ENCODE assay signal across 8 cellular contexts in the genomic region with DNA sequence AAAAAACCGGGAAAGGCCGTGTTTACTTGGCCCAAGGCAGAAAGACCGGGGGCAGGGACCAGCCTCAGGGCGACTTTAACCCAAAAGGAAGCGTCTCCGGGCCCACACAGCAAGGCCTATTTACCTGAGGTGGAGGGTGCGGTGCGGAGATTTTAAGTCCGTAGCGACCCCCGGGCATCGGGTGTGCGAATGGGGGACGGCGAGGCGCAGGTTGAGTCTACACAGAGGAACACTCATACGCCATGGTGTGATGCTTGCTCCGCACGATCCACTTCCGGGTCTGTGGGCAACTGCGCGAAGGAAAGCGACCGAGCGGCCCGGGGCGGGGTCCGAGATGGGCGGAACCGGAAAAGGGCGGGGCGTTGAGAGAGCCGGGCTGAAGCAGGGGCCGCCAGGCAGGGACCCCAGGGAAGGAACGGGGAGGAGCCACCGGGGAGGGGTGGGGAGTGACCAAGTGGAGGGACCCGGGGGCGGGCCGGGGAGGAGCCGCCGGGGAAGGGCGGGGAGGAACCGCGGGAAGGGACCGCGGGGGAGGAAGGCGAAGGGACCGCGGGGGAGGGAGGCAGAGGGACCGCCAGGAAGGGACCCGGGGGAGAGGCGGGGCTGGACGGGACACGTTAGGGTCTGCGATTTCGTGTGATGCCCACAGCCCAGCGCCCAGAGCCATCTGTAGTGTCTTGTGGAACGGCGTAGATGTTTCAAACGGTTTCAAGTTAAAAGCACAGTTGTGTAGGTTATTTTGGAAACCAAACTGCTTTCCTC. TPM values are rescaled to one million over a fixed set of nuclear protein-coding genes. Genes with fewer than 3 reads are reported as not detected.
DNase-seq lines count a peak whose midpoint lies in the region; ATAC-seq and TF ChIP-seq lines count a peak whose summit lies in the region.

A gene (minus strand): TSS at position 282 of the 762 bp plus-strand sequence. CDS start 17,146 bp downstream, outside the sequence.

- peak within 1 kb of the TSS; percentile 89 for H3K4me3 ChIP-seq in ACC112 (ENCODE audit: low read depth, low read length)
- peak within 1 kb of the TSS; percentile 86 to 88 for H3K4me3 ChIP-seq in cardiac fibroblast (replicated peaks in 1 of 2; ENCODE audit: low read depth in 2 of 2, low read length in 2 of 2)
- H3K4me3 ChIP-seq in smooth muscle cell = peak within 1 kb of the TSS; percentile 63

- H3K4me1 ChIP-seq in ACC112 (ENCODE audit: control insufficient read depth, insufficient read depth, low read length, unreplicated experiment) = peaks cover 3% of the 10 kb centered on the region
- H3K4me1 ChIP-seq in smooth muscle cell (ENCODE audit: low read depth) = peaks cover 12% of the 10 kb centered on the region

- H4K20me1 ChIP-seq in smooth muscle cell (ENCODE audit: low read depth) = peaks cover 41% of the 10 kb centered on the region

- H3K4me2 ChIP-seq in smooth muscle cell = peak within 1 kb of the TSS; percentile 92

- H3K36me3 Mint-ChIP-seq in WTC11 = peaks cover 12% of the 10 kb centered on the region

- DNase-seq in NCI-H2227 (lab: John Stamatoyannopoulos, UW; ENCODE audit: unreplicated experiment) (peak; percentile 100), WTC11 (ENCODE audit: low spot score) (peak; percentile 99), cardiac fibroblast (ENCODE audit: low read depth in 2 of 2) (peak; percentile 96 to 98), iPS-NIHi7 (ENCODE audit: extremely low spot score) (peak; percentile 100), smooth muscle cell (lab: John Stamatoyannopoulos, UW; ENCODE audit: unreplicated experiment) (peak; percentile 95)

- no peaks in the 10 kb centered on the region for H3K27me3 ChIP-seq in ACC112 (ENCODE audit: insufficient read depth, low read length)
- no peaks in the 10 kb centered on the region for H3K27me3 ChIP-seq in smooth muscle cell (ENCODE audit: low read depth)

- H3K4me1 Mint-ChIP-seq in WTC11 = peaks cover 13% of the 10 kb centered on the region

- CTCF ChIA-PET in WTC11 (lab: Charles Lee) = interaction anchor here (1.3 to 2.2 kb wide), 3 partner anchors 12 to 92 kb away, joined by 4 to 11 read pairs (median 5); no protein-coding TSS in a partner anchor

- H3K36me3 ChIP-seq in ACC112 (ENCODE audit: insufficient read depth, low read length) = peaks cover 2% of the 10 kb centered on the region
- peaks cover 5% of the 10 kb centered on the region for H3K36me3 ChIP-seq in smooth muscle cell (ENCODE audit: low read depth)

- ATAC-seq in GM18868 (IDR thresholded peaks at IDR 0.05; ENCODE audit: unreplicated experiment) (peak; percentile 93), HG03108 (IDR thresholded peaks at IDR 0.05; ENCODE audit: unreplicated experiment) (peak; percentile 96), WTC11 (peak; percentile 96)

- H3K27ac Mint-ChIP-seq in WTC11 = peak within 1 kb of the TSS; percentile 76

- peaks cover 4% of the 10 kb centered on the region for H3F3A ChIP-seq in smooth muscle cell (ENCODE audit: low read depth)

- H3K9me3 ChIP-seq in smooth muscle cell (replicated peaks; ENCODE audit: low read depth) = no peaks in the 10 kb centered on the region

- H2AFZ ChIP-seq in ACC112 (ENCODE audit: low read length, unreplicated experiment) (peak within 1 kb of the TSS; percentile 82), smooth muscle cell (ENCODE audit: low read depth) (peak within 1 kb of the TSS; percentile 39)

- H3K9me3 Mint-ChIP-seq in WTC11 = no peaks in the 10 kb centered on the region

- peaks cover 37% of the 10 kb centered on the region for H3K79me2 ChIP-seq in ACC112 (ENCODE audit: control insufficient read depth, insufficient read depth, low read length, unreplicated experiment)
- H3K79me2 ChIP-seq in smooth muscle cell (ENCODE audit: low read depth) = peaks cover 43% of the 10 kb centered on the region

- H3K9ac ChIP-seq in smooth muscle cell (ENCODE audit: low read depth) = peak within 1 kb of the TSS; percentile 66

- TF ChIP-seq CTCF in WTC11 (IDR thresholded peaks at IDR 0.05) (no peak), cardiac fibroblast (IDR thresholded peaks at IDR 0.05; ENCODE audit: low read depth, low read length) (no peak), smooth muscle cell (IDR thresholded peaks at IDR 0.05; ENCODE audit: borderline replicate concordance, insufficient read depth, poor library complexity, severe bottlenecking) (no peak)

- H3K27me3 Mint-ChIP-seq in WTC11 (ENCODE audit: low read depth) = peaks cover 8% of the 10 kb centered on the region; the same call in 1 of the 2 replicates

- H3K27ac ChIP-seq in ACC112 (ENCODE audit: low read depth, low read length) (peak within 1 kb of the TSS; percentile 82), smooth muscle cell (ENCODE audit: low read depth) (peak within 1 kb of the TSS; percentile 72)

- WGBS in smooth muscle cell (ENCODE audit: low lambda C conversion rate) = under 1% methylated on average over 39 of the region's 60 CpGs

- H3K4me3 Mint-ChIP-seq in WTC11 = peak within 1 kb of the TSS; percentile 82

- POLR2A ChIA-PET in WTC11 (lab: Charles Lee) = no interaction called here

TF ChIP-seq in WTC11, 78 proteins besides CTCF, POLR2A, EP300 and RAD21 (continues in another document):
- TF ChIP-seq ATF1 (CRISPR knock-in tag; IDR thresholded peaks at IDR 0.05) (no peak), CREB1 (CRISPR knock-in tag; IDR thresholded peaks at IDR 0.05) (no peak), ZNF416 (CRISPR knock-in tag; IDR thresholded peaks at IDR 0.05) (no peak), PRRX2 (CRISPR knock-in tag; IDR thresholded peaks at IDR 0.05) (no peak), RELA (CRISPR knock-in tag; IDR thresholded peaks at IDR 0.05; ENCODE audit: borderline replicate concordance) (no peak), ZNF138 (CRISPR knock-in tag; conservative IDR thresholded peaks at IDR 0.05) (no peak), ESRRA (CRISPR knock-in tag; IDR thresholded peaks at IDR 0.05; ENCODE audit: borderline replicate concordance) (0 out of 2 replicates have a peak, but pooled peaks have one; percentile 20), TEAD1 (CRISPR knock-in tag; IDR thresholded peaks at IDR 0.05) (no peak), IRF2 (CRISPR knock-in tag; IDR thresholded peaks at IDR 0.05; ENCODE audit: borderline replicate concordance, low read depth) (no peak), ETV6 (CRISPR knock-in tag; IDR thresholded peaks at IDR 0.05) (no peak; the same call in 1 of the 2 replicates), OVOL2 (CRISPR knock-in tag; IDR thresholded peaks at IDR 0.05; ENCODE audit: borderline replicate concordance) (no peak), ELF4 (CRISPR knock-in tag; IDR thresholded peaks at IDR 0.05; ENCODE audit: low read depth) (no peak)
- TF ChIP-seq, protein P1, sequence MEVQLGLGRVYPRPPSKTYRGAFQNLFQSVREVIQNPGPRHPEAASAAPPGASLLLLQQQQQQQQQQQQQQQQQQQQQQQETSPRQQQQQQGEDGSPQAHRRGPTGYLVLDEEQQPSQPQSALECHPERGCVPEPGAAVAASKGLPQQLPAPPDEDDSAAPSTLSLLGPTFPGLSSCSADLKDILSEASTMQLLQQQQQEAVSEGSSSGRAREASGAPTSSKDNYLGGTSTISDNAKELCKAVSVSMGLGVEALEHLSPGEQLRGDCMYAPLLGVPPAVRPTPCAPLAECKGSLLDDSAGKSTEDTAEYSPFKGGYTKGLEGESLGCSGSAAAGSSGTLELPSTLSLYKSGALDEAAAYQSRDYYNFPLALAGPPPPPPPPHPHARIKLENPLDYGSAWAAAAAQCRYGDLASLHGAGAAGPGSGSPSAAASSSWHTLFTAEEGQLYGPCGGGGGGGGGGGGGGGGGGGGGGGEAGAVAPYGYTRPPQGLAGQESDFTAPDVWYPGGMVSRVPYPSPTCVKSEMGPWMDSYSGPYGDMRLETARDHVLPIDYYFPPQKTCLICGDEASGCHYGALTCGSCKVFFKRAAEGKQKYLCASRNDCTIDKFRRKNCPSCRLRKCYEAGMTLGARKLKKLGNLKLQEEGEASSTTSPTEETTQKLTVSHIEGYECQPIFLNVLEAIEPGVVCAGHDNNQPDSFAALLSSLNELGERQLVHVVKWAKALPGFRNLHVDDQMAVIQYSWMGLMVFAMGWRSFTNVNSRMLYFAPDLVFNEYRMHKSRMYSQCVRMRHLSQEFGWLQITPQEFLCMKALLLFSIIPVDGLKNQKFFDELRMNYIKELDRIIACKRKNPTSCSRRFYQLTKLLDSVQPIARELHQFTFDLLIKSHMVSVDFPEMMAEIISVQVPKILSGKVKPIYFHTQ (CRISPR knock-in tag; IDR thresholded peaks at IDR 0.05) = no peak
- TF ChIP-seq, protein P2, sequence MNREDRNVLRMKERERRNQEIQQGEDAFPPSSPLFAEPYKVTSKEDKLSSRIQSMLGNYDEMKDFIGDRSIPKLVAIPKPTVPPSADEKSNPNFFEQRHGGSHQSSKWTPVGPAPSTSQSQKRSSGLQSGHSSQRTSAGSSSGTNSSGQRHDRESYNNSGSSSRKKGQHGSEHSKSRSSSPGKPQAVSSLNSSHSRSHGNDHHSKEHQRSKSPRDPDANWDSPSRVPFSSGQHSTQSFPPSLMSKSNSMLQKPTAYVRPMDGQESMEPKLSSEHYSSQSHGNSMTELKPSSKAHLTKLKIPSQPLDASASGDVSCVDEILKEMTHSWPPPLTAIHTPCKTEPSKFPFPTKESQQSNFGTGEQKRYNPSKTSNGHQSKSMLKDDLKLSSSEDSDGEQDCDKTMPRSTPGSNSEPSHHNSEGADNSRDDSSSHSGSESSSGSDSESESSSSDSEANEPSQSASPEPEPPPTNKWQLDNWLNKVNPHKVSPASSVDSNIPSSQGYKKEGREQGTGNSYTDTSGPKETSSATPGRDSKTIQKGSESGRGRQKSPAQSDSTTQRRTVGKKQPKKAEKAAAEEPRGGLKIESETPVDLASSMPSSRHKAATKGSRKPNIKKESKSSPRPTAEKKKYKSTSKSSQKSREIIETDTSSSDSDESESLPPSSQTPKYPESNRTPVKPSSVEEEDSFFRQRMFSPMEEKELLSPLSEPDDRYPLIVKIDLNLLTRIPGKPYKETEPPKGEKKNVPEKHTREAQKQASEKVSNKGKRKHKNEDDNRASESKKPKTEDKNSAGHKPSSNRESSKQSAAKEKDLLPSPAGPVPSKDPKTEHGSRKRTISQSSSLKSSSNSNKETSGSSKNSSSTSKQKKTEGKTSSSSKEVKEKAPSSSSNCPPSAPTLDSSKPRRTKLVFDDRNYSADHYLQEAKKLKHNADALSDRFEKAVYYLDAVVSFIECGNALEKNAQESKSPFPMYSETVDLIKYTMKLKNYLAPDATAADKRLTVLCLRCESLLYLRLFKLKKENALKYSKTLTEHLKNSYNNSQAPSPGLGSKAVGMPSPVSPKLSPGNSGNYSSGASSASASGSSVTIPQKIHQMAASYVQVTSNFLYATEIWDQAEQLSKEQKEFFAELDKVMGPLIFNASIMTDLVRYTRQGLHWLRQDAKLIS (CRISPR knock-in tag; IDR thresholded peaks at IDR 0.05; ENCODE audit: borderline replicate concordance) = no peak

RNA-seq across cellular contexts. Expression of the gene that starts here (rescaled TPM):
- total RNA-seq in WTC11 (2021) (53.8 to 54.6 TPM (median 54.5 TPM) in 3 replicates), smooth muscle cell (36.0 and 37.8 TPM in 2 replicates)
- polyA plus RNA-seq in smooth muscle cell = 18.5 and 22.3 TPM in 2 replicates

Comparison
In these comparisons a context has a peak if more than half of its experiments do, and no peak if none do; other contexts are left out.
1. Peak in every context shown above with its lines: DNase-seq, ATAC-seq, H3K4me3 ChIP-seq and H3K27ac ChIP-seq.